In the genomic region with DNA sequence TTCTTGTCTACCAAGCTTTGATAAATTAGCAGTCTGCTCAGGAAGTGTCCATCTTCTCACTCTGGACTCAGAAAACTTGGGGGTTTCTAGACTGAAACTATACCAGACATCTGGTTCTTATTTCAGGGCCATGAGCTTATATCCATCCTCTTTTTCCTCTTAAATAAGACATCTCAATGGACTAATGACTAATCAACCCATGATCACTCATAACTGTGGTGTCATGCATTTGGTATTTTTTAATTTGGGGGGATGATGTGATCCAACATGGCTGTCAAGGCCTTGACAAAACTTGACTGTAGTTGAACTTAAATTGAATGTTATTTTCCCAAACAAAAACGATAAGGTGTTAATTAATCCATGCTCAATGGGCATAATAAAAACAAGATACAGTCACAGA, we compare ENCODE assay signal across 20 cellular contexts.
DNase-seq lines count a peak whose midpoint lies in the region; ATAC-seq and TF ChIP-seq lines count a peak whose summit lies in the region.
"Had no signal": no experiment of that assay in that cellular context is flagged by ENCODE, and none has a peak within 500 bp of the region (broad histone marks: within the 10 kb centered on the region; RNA-seq: fewer than 3 reads in every experiment).

No MANE protein-coding gene starts in this region.

- H2BK120ac ChIP-seq in IMR-90 (ENCODE audit: low read depth, low read length), result no peak overlapping the region

- POLR2A ChIA-PET in IMR-90 (lab: Charles Lee; ENCODE audit: unreplicated experiment), result no interaction called here

- CTCF ChIA-PET in IMR-90 (lab: Yijun Ruan, JAX), result no interaction called here

- no peak overlapping the region for H3K56ac ChIP-seq in IMR-90 (ENCODE audit: extremely low read depth, insufficient read depth, low read length)

- no peaks in the 10 kb centered on the region for H3K79me1 ChIP-seq in IMR-90 (ENCODE audit: low read depth in 1 of 2, low read length in 2 of 2)

- no peak overlapping the region for H3K18ac ChIP-seq in IMR-90 (ENCODE audit: low read depth, low read length)

- no peak overlapping the region for H2AFZ ChIP-seq in IMR-90 (replicated peaks; ENCODE audit: low read length, poor library complexity)

- no peak overlapping the region for H2AK9ac ChIP-seq in IMR-90 (replicated peaks; ENCODE audit: low read depth, low read length, poor library complexity)

- no peak for TF ChIP-seq RAD21 in IMR-90 (IDR thresholded peaks at IDR 0.05; ENCODE audit: low read length)

- no peaks in the 10 kb centered on the region for H3K4me1 ChIP-seq in IMR-90 (ENCODE audit: control insufficient read depth, insufficient read depth, low read length)
- no peaks in the 10 kb centered on the region for H3K4me1 ChIP-seq in upper lobe of right lung
- H3K4me1 ChIP-seq in mucosa of descending colon (ENCODE audit: low read depth), result no peaks in the 10 kb centered on the region
- no peaks in the 10 kb centered on the region for H3K4me1 ChIP-seq in aorta (ENCODE audit: control insufficient read depth in 1 of 2, insufficient read depth in 2 of 2, low read length in 2 of 2)
- H3K4me1 ChIP-seq: A549, Caco-2 had no signal

- H4K91ac ChIP-seq in IMR-90 (ENCODE audit: insufficient read depth, low read depth, low read length), result no peak overlapping the region

- no peak overlapping the region for H3K27ac ChIP-seq in IMR-90 (ENCODE audit: insufficient read depth, low read length)
- H3K27ac ChIP-seq in upper lobe of right lung, result no peak overlapping the region
- H3K27ac ChIP-seq in aorta (ENCODE audit: low read depth in 1 of 2, low read length in 2 of 2), result no peak overlapping the region
- H3K27ac ChIP-seq: A549 had no signal

- no peak overlapping the region for H4K5ac ChIP-seq in IMR-90 (ENCODE audit: low read depth, low read length)

- no peaks in the 10 kb centered on the region for H3K9me3 ChIP-seq in IMR-90 (ENCODE audit: control insufficient read depth, insufficient read depth, low read length)
- no peaks in the 10 kb centered on the region for H3K9me3 ChIP-seq in upper lobe of right lung
- H3K9me3 ChIP-seq in mucosa of descending colon, result no peaks in the 10 kb centered on the region
- H3K9me3 ChIP-seq in aorta (ENCODE audit: control insufficient read depth, low read length), result no peaks in the 10 kb centered on the region
- H3K9me3 ChIP-seq: A549, Caco-2 had no signal

- no peak overlapping the region for H2BK15ac ChIP-seq in IMR-90 (ENCODE audit: low read depth, low read length)

- TF ChIP-seq CTCF in IMR-90 (conservative IDR thresholded peaks at IDR 0.05; ENCODE audit: low read depth, low read length), result no peak
- no peak for TF ChIP-seq CTCF in choroid plexus epithelial cell (conservative IDR thresholded peaks at IDR 0.05; ENCODE audit: low read depth, low read length)
- TF ChIP-seq CTCF in upper lobe of right lung (IDR thresholded peaks at IDR 0.05), result no peak
- no peak for TF ChIP-seq CTCF in mucosa of descending colon (IDR thresholded peaks at IDR 0.05)

- ATAC-seq in IMR-90 (ENCODE audit: low read depth) (no peak), upper lobe of right lung (no peak), mucosa of descending colon (no peak), aorta (ENCODE audit: low FRiP score) (no peak)
- ATAC-seq: A549, Panc1 had no signal

- H3K36me3 ChIP-seq in IMR-90 (ENCODE audit: control insufficient read depth, insufficient read depth, low read length) (no peaks in the 10 kb centered on the region), upper lobe of right lung (no peaks in the 10 kb centered on the region), mucosa of descending colon (ENCODE audit: low read depth) (no peaks in the 10 kb centered on the region), aorta (ENCODE audit: control insufficient read depth in 1 of 2, insufficient read depth in 2 of 2, low read length in 1 of 2) (no peaks in the 10 kb centered on the region)

- no TSS peak for BruUV-seq in IMR-90 (replicated peaks; lab: Mats Ljungman, UMichigan)

- H3K9ac ChIP-seq in IMR-90 (ENCODE audit: low read depth, low read length), result no peak overlapping the region

- dilution Hi-C loops in IMR-90 (cut with HindIII; ENCODE audit: low sequenced_read_pairs, unreplicated experiment), result no loop called here

- in situ Hi-C loops in IMR-90 (cut with MboI; ENCODE audit: low sequenced_read_pairs), result no loop called here

- no peak for TF ChIP-seq POLR2A in IMR-90 (IDR thresholded peaks at IDR 0.05; ENCODE audit: low read depth, low read length)

- no peak overlapping the region for H3K4ac ChIP-seq in IMR-90 (ENCODE audit: low read depth, low read length)

- DNase-seq in EL (peak; percentile 61), IMR-90 (peak; percentile 42), choroid plexus epithelial cell (ENCODE audit: low read depth) (peak; percentile 2), iris pigment epithelial cell (ENCODE audit: low read depth) (peak; percentile 7), upper lobe of right lung (no peak), DMS53 treated with DMSO at 0.1 percent for 48 hours (lab: John Stamatoyannopoulos, UW; ENCODE audit: unreplicated experiment) (no peak), mucosa of descending colon (no peak), aorta (no peak)
- DNase-seq: Caco-2, DMS53, GDM1, KBM-7, MM.1S, NCI-H1105, NCI-H187, NCI-H446, NCI-H748 treated with DMSO at 0.1 percent for 48 hours, SIG-M5 had no signal

- no peak overlapping the region for H3K23ac ChIP-seq in IMR-90 (ENCODE audit: low read depth, low read length)

- no peak overlapping the region for H4K8ac ChIP-seq in IMR-90 (ENCODE audit: low read depth in 2 of 2, low read length in 2 of 2)

- intact Hi-C loops in IMR-90 (cut with micrococcal nuclease), result no loop called here
- intact Hi-C loops in upper lobe of right lung (cut with DNase I), result no loop called here
- intact Hi-C loops in mucosa of descending colon (cut with DNase I, micrococcal nuclease), result no loop called here
- intact Hi-C loops in aorta (cut with DNase I), result no loop called here

- no peak overlapping the region for H2AK5ac ChIP-seq in IMR-90 (ENCODE audit: low read depth, low read length)

- H3K4me2 ChIP-seq in IMR-90 (ENCODE audit: low read depth, low read length), result no peak overlapping the region
- H3K4me2 ChIP-seq: A549 had no signal

- no peaks in the 10 kb centered on the region for H4K20me1 ChIP-seq in IMR-90 (ENCODE audit: insufficient read depth, low read length)

- no CpG with 5 or more reads among the region's 1 CpG for WGBS in IMR-90 (ENCODE audit: extremely low coverage in 2 of 2, insufficient read length in 1 of 2), 2 experiments
- WGBS in aorta, 2 donors, result 54 to 95% methylated on average over 1 of the region's 1 CpG

- H3K27me3 ChIP-seq in IMR-90 (ENCODE audit: control insufficient read depth, insufficient read depth, low read length) (no peaks in the 10 kb centered on the region), upper lobe of right lung (no peaks in the 10 kb centered on the region), aorta (ENCODE audit: control insufficient read depth in 1 of 2, insufficient read depth in 2 of 2, low read length in 1 of 2) (no peaks in the 10 kb centered on the region)

- no peak overlapping the region for H3K4me3 ChIP-seq in IMR-90 (ENCODE audit: insufficient read depth, low read depth, low read length)
- no peak overlapping the region for H3K4me3 ChIP-seq in choroid plexus epithelial cell (ENCODE audit: low read depth, low read length)
- H3K4me3 ChIP-seq in upper lobe of right lung, result no peak overlapping the region
- no peak overlapping the region for H3K4me3 ChIP-seq in mucosa of descending colon
- no peak overlapping the region for H3K4me3 ChIP-seq in aorta (ENCODE audit: low read length in 2 of 2)
- H3K4me3 ChIP-seq: A549 had no signal

- H3K14ac ChIP-seq in IMR-90 (replicated peaks; ENCODE audit: low read depth, low read length), result no peak overlapping the region

- H2BK20ac ChIP-seq in IMR-90 (ENCODE audit: low read depth, low read length), result no peak overlapping the region

- H2BK5ac ChIP-seq in IMR-90 (ENCODE audit: low read depth, low read length, poor library complexity, severe bottlenecking), result no peak overlapping the region

- no peaks in the 10 kb centered on the region for H3K9me1 ChIP-seq in IMR-90 (ENCODE audit: insufficient read depth, low read length)

TF ChIP-seq in IMR-90, 13 proteins besides CTCF, POLR2A, EP300 and RAD21:
- TF ChIP-seq RCOR1 (IDR thresholded peaks at IDR 0.05; ENCODE audit: insufficient replicate concordance, low read length), result no peak
- TF ChIP-seq NFE2L2 (IDR thresholded peaks at IDR 0.05; ENCODE audit: low read depth, low read length), result no peak
- TF ChIP-seq, protein P1, sequence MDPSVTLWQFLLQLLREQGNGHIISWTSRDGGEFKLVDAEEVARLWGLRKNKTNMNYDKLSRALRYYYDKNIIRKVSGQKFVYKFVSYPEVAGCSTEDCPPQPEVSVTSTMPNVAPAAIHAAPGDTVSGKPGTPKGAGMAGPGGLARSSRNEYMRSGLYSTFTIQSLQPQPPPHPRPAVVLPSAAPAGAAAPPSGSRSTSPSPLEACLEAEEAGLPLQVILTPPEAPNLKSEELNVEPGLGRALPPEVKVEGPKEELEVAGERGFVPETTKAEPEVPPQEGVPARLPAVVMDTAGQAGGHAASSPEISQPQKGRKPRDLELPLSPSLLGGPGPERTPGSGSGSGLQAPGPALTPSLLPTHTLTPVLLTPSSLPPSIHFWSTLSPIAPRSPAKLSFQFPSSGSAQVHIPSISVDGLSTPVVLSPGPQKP (IDR thresholded peaks at IDR 0.05; ENCODE audit: borderline replicate concordance, low read depth, low read length), result no peak
- TF ChIP-seq CHD1 (IDR thresholded peaks at IDR 0.05; ENCODE audit: low read depth, low read length), result no peak
- TF ChIP-seq BHLHE40 (IDR thresholded peaks at IDR 0.05; ENCODE audit: low read depth, low read length), result no peak
- no peak for TF ChIP-seq MAFK (IDR thresholded peaks at IDR 0.05; ENCODE audit: low read depth, low read length)
- no peak for TF ChIP-seq MXI1 (IDR thresholded peaks at IDR 0.05; ENCODE audit: borderline replicate concordance, low read depth, low read length)
- TF ChIP-seq SMC3 (IDR thresholded peaks at IDR 0.05; ENCODE audit: low read depth, low read length), result no peak
- no peak for TF ChIP-seq RFX5 (IDR thresholded peaks at IDR 0.05; ENCODE audit: low read depth, low read length)
- no peak for TF ChIP-seq MAZ (IDR thresholded peaks at IDR 0.05; ENCODE audit: borderline replicate concordance, low read depth, low read length)

Comparison
In these comparisons a context has a peak if more than half of its experiments do, and no peak if none do; other contexts are left out.
1. DNase-seq: peak in EL (single experiment), IMR-90 (single experiment), choroid plexus epithelial cell (single experiment) and iris pigment epithelial cell (single experiment); none in upper lobe of right lung (single experiment), DMS53 treated with DMSO at 0.1 percent for 48 hours (single experiment), mucosa of descending colon (0 of 3) and aorta (0 of 2).